ENCODE assay signal across 8 cellular contexts in the genomic region with DNA sequence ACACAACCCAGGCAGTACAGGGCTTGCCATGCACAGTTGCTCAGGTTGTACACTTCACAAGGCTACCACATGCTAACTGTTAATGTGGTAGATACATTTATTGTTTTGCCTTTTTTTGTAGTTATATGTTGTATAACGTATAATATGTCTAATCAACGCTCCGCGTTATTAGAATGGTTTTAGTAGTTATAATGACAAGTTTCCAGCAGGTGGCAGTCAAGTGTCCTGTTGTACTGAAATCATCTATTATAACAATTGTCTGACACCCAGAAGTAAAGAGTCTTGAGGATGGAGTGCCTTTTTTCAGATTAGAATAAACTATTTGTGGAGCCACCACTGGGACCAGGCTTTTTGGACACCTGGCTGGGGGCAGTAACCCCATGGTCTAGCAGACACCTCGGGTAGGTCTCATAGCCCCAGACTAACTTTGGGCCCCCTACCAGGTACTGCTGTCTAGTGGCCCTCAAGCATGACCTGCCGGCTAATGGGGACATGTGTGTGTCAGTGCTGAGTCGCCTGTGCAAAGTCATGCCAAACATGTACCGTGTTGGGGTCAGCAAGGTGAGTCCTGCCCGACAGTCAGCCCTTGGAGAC. TPM values are rescaled to one million over a fixed set of nuclear protein-coding genes. Genes with fewer than 3 reads are reported as not detected.
A peak's percentile ranks its signal among the peaks of the same experiment; 100 is the strongest.
DNase-seq lines count a peak whose midpoint lies in the region; ATAC-seq and TF ChIP-seq lines count a peak whose summit lies in the region.

No MANE protein-coding gene starts in this region.

- 32 to 34% methylated on average over 9 of the region's 9 CpGs for WGBS in lung, 2 donors

- H3K9ac ChIP-seq in colonic mucosa (ENCODE audit: low read depth in 2 of 2, low read length in 2 of 2), result no peak overlapping the region

- DNase-seq in activated CD4-positive, CD25-positive, alpha-beta regulatory T cell treated with anti-CD3 and anti-CD28 coated beads, Interleukin-2, amount 50 U/mL, for 16 hours (ENCODE audit: low read depth, low spot score), result peak; percentile 23
- DNase-seq in activated CD4-positive, CD25-positive, alpha-beta regulatory T cell treated with anti-CD3 and anti-CD28 coated beads, Interleukin-2, amount 50 U/mL, for 72 hours, result no peak
- DNase-seq in Kasumi-1 (lab: John Stamatoyannopoulos, UW), result peak; percentile 39 to 43
- DNase-seq in colonic mucosa, result peak; percentile 55
- no peak for DNase-seq in lung (ENCODE audit: low spot score)
- DNase-seq in uterus, result peak in 1 of 2 donors; percentile 47

- H3K4me1 ChIP-seq in colonic mucosa (no peaks in the 10 kb centered on the region), lung (ENCODE audit: control insufficient read depth in 2 of 2, insufficient read depth in 2 of 2, low read length in 2 of 2) (no peaks in the 10 kb centered on the region), uterus (no peaks in the 10 kb centered on the region)

- H3K27ac ChIP-seq in colonic mucosa, result no peak overlapping the region
- H3K27ac ChIP-seq in lung (ENCODE audit: low read depth in 1 of 2, low read length in 1 of 2), result no peak overlapping the region
- no peak overlapping the region for H3K27ac ChIP-seq in uterus

- no peaks in the 10 kb centered on the region for H3K9me3 ChIP-seq in colonic mucosa
- H3K9me3 ChIP-seq in lung (ENCODE audit: control insufficient read depth in 2 of 2, insufficient read depth in 1 of 2, low read length in 1 of 2), result no peaks in the 10 kb centered on the region
- H3K9me3 ChIP-seq in uterus, result no peaks in the 10 kb centered on the region

- TF ChIP-seq POLR2A in uterus (IDR thresholded peaks at IDR 0.05), result no peak

- ATAC-seq in SK-N-SH treated with all-trans-retinoic acid at 6 μM for 48 hours (peak; percentile 63), lung (ENCODE audit: insufficient read depth, low FRiP score) (peak; percentile 49), HG03135 (IDR thresholded peaks at IDR 0.05; ENCODE audit: unreplicated experiment) (no peak)

- no peak overlapping the region for H3K4me3 ChIP-seq in colonic mucosa
- no peak overlapping the region for H3K4me3 ChIP-seq in lung
- no peak overlapping the region for H3K4me3 ChIP-seq in uterus

- H3K36me3 ChIP-seq in colonic mucosa (no peaks in the 10 kb centered on the region), lung (ENCODE audit: control insufficient read depth in 2 of 2, insufficient read depth in 2 of 2, low read length in 2 of 2) (no peaks in the 10 kb centered on the region), uterus (no peaks in the 10 kb centered on the region)

- H3K27me3 ChIP-seq in colonic mucosa (no peaks in the 10 kb centered on the region), lung (ENCODE audit: control insufficient read depth, insufficient read depth) (no peaks in the 10 kb centered on the region), uterus (no peaks in the 10 kb centered on the region)

- intact Hi-C loops in colonic mucosa (cut with DNase I) (loop anchor here (5.0 kb wide), 1 partner anchor 76 kb away; no protein-coding TSS in a partner anchor), uterus (cut with DNase I; ENCODE audit: low total_unique reads) (loop anchor here (5.0 kb wide), 1 partner anchor 76 kb away; no protein-coding TSS in a partner anchor)

- TF ChIP-seq CTCF in colonic mucosa (IDR thresholded peaks at IDR 0.05) (peak; percentile 61), lung (IDR thresholded peaks at IDR 0.05; ENCODE audit: control extremely low read depth, extremely low read depth) (peak; percentile 45), uterus (IDR thresholded peaks at IDR 0.05) (peak; percentile 60 to 83 (median 68))

TF ChIP-seq in SK-N-SH treated with all-trans-retinoic acid at 6 μM for 48 hours, 23 proteins besides CTCF, POLR2A, EP300 and RAD21 (continues in another document):
- TF ChIP-seq TCF4 (CRISPR knock-in tag; IDR thresholded peaks at IDR 0.05; ENCODE audit: borderline replicate concordance) (no peak), ZNF70 (CRISPR knock-in tag; IDR thresholded peaks at IDR 0.05) (no peak), ZNF565 (CRISPR knock-in tag; conservative IDR thresholded peaks at IDR 0.05; ENCODE audit: low read depth) (no peak), ISL1 (CRISPR knock-in tag; IDR thresholded peaks at IDR 0.05) (no peak), CSDC2 (CRISPR knock-in tag; IDR thresholded peaks at IDR 0.05) (no peak), GLIS3 (CRISPR knock-in tag; IDR thresholded peaks at IDR 0.05) (no peak), BACH2 (CRISPR knock-in tag; IDR thresholded peaks at IDR 0.05; ENCODE audit: borderline replicate concordance) (no peak), ESRRG (CRISPR knock-in tag; IDR thresholded peaks at IDR 0.05) (no peak), RARB (CRISPR knock-in tag; IDR thresholded peaks at IDR 0.05) (no peak), ZC3H10 (CRISPR knock-in tag; IDR thresholded peaks at IDR 0.05) (no peak), PPARA (CRISPR knock-in tag; IDR thresholded peaks at IDR 0.05; ENCODE audit: borderline replicate concordance) (no peak)
- TF ChIP-seq, protein P1, sequence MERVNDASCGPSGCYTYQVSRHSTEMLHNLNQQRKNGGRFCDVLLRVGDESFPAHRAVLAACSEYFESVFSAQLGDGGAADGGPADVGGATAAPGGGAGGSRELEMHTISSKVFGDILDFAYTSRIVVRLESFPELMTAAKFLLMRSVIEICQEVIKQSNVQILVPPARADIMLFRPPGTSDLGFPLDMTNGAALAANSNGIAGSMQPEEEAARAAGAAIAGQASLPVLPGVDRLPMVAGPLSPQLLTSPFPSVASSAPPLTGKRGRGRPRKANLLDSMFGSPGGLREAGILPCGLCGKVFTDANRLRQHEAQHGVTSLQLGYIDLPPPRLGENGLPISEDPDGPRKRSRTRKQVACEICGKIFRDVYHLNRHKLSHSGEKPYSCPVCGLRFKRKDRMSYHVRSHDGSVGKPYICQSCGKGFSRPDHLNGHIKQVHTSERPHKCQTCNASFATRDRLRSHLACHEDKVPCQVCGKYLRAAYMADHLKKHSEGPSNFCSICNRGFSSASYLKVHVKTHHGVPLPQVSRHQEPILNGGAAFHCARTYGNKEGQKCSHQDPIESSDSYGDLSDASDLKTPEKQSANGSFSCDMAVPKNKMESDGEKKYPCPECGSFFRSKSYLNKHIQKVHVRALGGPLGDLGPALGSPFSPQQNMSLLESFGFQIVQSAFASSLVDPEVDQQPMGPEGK (CRISPR knock-in tag; IDR thresholded peaks at IDR 0.05; ENCODE audit: borderline replicate concordance), result no peak
- TF ChIP-seq, protein P2, sequence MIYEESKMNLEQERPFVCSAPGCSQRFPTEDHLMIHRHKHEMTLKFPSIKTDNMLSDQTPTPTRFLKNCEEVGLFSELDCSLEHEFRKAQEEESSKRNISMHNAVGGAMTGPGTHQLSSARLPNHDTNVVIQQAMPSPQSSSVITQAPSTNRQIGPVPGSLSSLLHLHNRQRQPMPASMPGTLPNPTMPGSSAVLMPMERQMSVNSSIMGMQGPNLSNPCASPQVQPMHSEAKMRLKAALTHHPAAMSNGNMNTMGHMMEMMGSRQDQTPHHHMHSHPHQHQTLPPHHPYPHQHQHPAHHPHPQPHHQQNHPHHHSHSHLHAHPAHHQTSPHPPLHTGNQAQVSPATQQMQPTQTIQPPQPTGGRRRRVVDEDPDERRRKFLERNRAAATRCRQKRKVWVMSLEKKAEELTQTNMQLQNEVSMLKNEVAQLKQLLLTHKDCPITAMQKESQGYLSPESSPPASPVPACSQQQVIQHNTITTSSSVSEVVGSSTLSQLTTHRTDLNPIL (CRISPR knock-in tag; IDR thresholded peaks at IDR 0.05; ENCODE audit: low read depth), result no peak
- TF ChIP-seq, protein P3, sequence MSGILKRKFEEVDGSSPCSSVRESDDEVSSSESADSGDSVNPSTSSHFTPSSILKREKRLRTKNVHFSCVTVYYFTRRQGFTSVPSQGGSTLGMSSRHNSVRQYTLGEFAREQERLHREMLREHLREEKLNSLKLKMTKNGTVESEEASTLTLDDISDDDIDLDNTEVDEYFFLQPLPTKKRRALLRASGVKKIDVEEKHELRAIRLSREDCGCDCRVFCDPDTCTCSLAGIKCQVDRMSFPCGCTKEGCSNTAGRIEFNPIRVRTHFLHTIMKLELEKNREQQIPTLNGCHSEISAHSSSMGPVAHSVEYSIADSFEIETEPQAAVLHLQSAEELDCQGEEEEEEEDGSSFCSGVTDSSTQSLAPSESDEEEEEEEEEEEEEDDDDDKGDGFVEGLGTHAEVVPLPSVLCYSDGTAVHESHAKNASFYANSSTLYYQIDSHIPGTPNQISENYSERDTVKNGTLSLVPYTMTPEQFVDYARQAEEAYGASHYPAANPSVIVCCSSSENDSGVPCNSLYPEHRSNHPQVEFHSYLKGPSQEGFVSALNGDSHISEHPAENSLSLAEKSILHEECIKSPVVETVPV (CRISPR knock-in tag; IDR thresholded peaks at IDR 0.05), result no peak
- TF ChIP-seq, protein P4, sequence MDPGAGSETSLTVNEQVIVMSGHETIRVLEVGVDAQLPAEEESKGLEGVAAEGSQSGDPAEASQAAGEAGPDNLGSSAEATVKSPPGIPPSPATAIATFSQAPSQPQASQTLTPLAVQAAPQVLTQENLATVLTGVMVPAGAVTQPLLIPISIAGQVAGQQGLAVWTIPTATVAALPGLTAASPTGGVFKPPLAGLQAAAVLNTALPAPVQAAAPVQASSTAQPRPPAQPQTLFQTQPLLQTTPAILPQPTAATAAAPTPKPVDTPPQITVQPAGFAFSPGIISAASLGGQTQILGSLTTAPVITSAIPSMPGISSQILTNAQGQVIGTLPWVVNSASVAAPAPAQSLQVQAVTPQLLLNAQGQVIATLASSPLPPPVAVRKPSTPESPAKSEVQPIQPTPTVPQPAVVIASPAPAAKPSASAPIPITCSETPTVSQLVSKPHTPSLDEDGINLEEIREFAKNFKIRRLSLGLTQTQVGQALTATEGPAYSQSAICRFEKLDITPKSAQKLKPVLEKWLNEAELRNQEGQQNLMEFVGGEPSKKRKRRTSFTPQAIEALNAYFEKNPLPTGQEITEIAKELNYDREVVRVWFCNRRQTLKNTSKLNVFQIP (CRISPR knock-in tag; IDR thresholded peaks at IDR 0.05; ENCODE audit: borderline replicate concordance, low read depth), result no peak

RNA-seq across cellular contexts. Expression of a gene that starts 32.8 kb away (rescaled TPM):
- total RNA-seq in colonic mucosa, result 1 to 10 TPM; 1.1 to 1.4 TPM
- total RNA-seq in lung, result 1 to 10 TPM; 2.1 to 2.4 TPM
- 1 to 10 TPM in 1 of 2 donors, under 1 TPM in 1; 0.56 to 2.7 TPM for polyA plus RNA-seq in lung
- total RNA-seq in uterus, result 1 to 10 TPM in 3 of 4 donors, not detected in 1; 1.5 to 8.1 (median 2.9) TPM

RNA-seq across cellular contexts. Expression of a gene that starts 42.3 kb away (rescaled TPM):
- 100 to 1,000 TPM in 1 of 2 donors, 10 to 100 TPM in 1; 94.8 to 130 TPM for total RNA-seq in colonic mucosa
- 100 to 1,000 TPM in 1 of 2 donors, 10 to 100 TPM in 1; 83.0 to 104 TPM for total RNA-seq in lung
- polyA plus RNA-seq in lung, result 10 to 100 TPM; 30.2 to 36.5 TPM
- 100 to 1,000 TPM in 2 of 4 donors, 10 to 100 TPM in 2; 66.5 to 136 (median 98.5) TPM for total RNA-seq in uterus

RNA-seq across cellular contexts. Expression of a gene that starts 53.6 kb away (rescaled TPM):
- total RNA-seq in colonic mucosa (10 to 100 TPM; 25.6 to 36.9 TPM), lung (10 to 100 TPM; 28.6 to 41.3 TPM), uterus (10 to 100 TPM; 33.0 to 45.6 (median 41.4) TPM)
- polyA plus RNA-seq in lung, result 10 to 100 TPM; 32.7 to 38.5 TPM

Comparison
In these comparisons a context has a peak if more than half of its experiments do, and no peak if none do; other contexts are left out.
1. DNase-seq: peak in activated CD4-positive, CD25-positive, alpha-beta regulatory T cell treated with anti-CD3 and anti-CD28 coated beads, Interleukin-2, amount 50 U/mL, for 16 hours (single experiment), Kasumi-1 (2 of 2) and colonic mucosa (single experiment); none in activated CD4-positive, CD25-positive, alpha-beta regulatory T cell treated with anti-CD3 and anti-CD28 coated beads, Interleukin-2, amount 50 U/mL, for 72 hours (single experiment) and lung (single experiment).
2. Peak in every context shown above with its lines, with median percentiles within 50 percentile points of each other: CTCF ChIP-seq.